In genomic region chr11:125902927-125903752, GRCh38 we compare ENCODE assay signal across 8 cellular contexts. TPM values are rescaled to one million over a fixed set of nuclear protein-coding genes. Genes with fewer than 3 reads are reported as not detected.
DNase-seq lines count a peak whose midpoint lies in the region; ATAC-seq and TF ChIP-seq lines count a peak whose summit lies in the region.

Gene PUS3, minus strand, starts transcription at chr11:125903206. Its CDS starts 6,922 bp downstream, at chr11:125896284.

- CTCF ChIA-PET in SK-N-SH (lab: Yijun Ruan, JAX): interaction anchor here (0.7 to 1.1 kb wide), 6 partner anchors 9 to 316 kb away, joined by 3 to 4 read pairs (median 3); no protein-coding TSS in a partner anchor

- no peaks in the 10 kb centered on the region for H4K20me1 ChIP-seq in SK-N-SH (ENCODE audit: insufficient read depth)

- H3K27ac ChIP-seq in SK-N-SH (ENCODE audit: low read depth in 2 of 2, low read length in 1 of 2): peak within 1 kb of the TSS; percentile 44 to 81; a peak in 3 of 4 replicates
- peak within 1 kb of the TSS; percentile 52 for H3K27ac ChIP-seq in temporal lobe (ENCODE audit: low read depth, low read length)

- POLR2A ChIA-PET in SK-N-SH (lab: Yijun Ruan, JAX): interaction anchor here (0.9 to 1.4 kb wide), 6 partner anchors 9 to 311 kb away, joined by 3 to 11 read pairs (median 4); partner anchors contain the start of genes HYLS1 and STT3A

- DNase-seq in GM06990 (ENCODE audit: extremely low read depth, insufficient read length) (peak; percentile 71), NCI-H1048 (lab: John Stamatoyannopoulos, UW) (peak; percentile 81), SK-N-SH (peak; percentile 90), globus pallidus (ENCODE audit: low spot score) (peak; percentile 86), occipital lobe (lab: John Stamatoyannopoulos, UW) (peak; percentile 84)
- DNase-seq in activated naive CD4-positive, alpha-beta T cell treated with anti-CD3 and anti-CD28 coated beads, Interleukin-2, amount 50 U/mL, for 16 hours: peak; percentile 91

- peaks cover 3% of the 10 kb centered on the region for H3K36me3 ChIP-seq in GM06990 (ENCODE audit: control insufficient read depth, insufficient read depth, low read length)
- peaks cover 0 to 24% of the 10 kb centered on the region in 2 experiments for H3K36me3 ChIP-seq in SK-N-SH (replicated peaks in 1 of 2; ENCODE audit: control insufficient read depth in 1 of 2, insufficient read depth in 2 of 2, low read length in 1 of 2)

- peaks cover 28% of the 10 kb centered on the region for H3K79me2 ChIP-seq in SK-N-SH (ENCODE audit: insufficient read depth)

- no peak for TF ChIP-seq CTCF in GM06990 (IDR thresholded peaks at IDR 0.05; ENCODE audit: insufficient read depth, low read length, poor library complexity, severe bottlenecking)
- TF ChIP-seq CTCF in SK-N-SH (IDR thresholded peaks at IDR 0.05): no peak

- no peak for TF ChIP-seq EP300 in SK-N-SH (IDR thresholded peaks at IDR 0.05; ENCODE audit: borderline replicate concordance in 1 of 2, low read depth in 1 of 2, low read length in 1 of 2)

- H3F3A ChIP-seq in SK-N-SH (replicated peaks; ENCODE audit: insufficient read depth): no peaks in the 10 kb centered on the region

- H3K9me2 ChIP-seq in SK-N-SH: no peaks in the 10 kb centered on the region

- H3K4me2 ChIP-seq in SK-N-SH: peak within 1 kb of the TSS; percentile 91

- ATAC-seq in HG02571 (IDR thresholded peaks at IDR 0.05; ENCODE audit: unreplicated experiment): peak; percentile 97

- H2AFZ ChIP-seq in SK-N-SH (ENCODE audit: low read depth): peak within 1 kb of the TSS; percentile 96

- TF ChIP-seq RAD21 in SK-N-SH (IDR thresholded peaks at IDR 0.05; ENCODE audit: low read length): no peak

- H3K4me3 ChIP-seq in GM06990 (replicated peaks; ENCODE audit: low read depth, low read length): peak within 1 kb of the TSS; percentile 79
- peak within 1 kb of the TSS; percentile 95 to 98 for H3K4me3 ChIP-seq in SK-N-SH (ENCODE audit: low read depth in 2 of 2, low read length in 1 of 2)

- peaks cover 0 to 8% of the 10 kb centered on the region in 2 experiments; a peak in 2 of 4 replicates for H3K4me1 ChIP-seq in SK-N-SH (ENCODE audit: control insufficient read depth in 1 of 2, insufficient read depth in 2 of 2, low read depth in 1 of 2, low read length in 1 of 2)

- 1% methylated on average over 31 of the region's 31 CpGs for WGBS in SK-N-SH (ENCODE audit: low lambda C conversion rate)

- H3K9me3 ChIP-seq in SK-N-SH: no peaks in the 10 kb centered on the region

- H3K27me3 ChIP-seq in GM06990 (replicated peaks; ENCODE audit: control insufficient read depth, insufficient read depth, low read length): no peaks in the 10 kb centered on the region
- peaks cover 12% of the 10 kb centered on the region; the same call in 1 of the 2 replicates for H3K27me3 ChIP-seq in SK-N-SH (ENCODE audit: insufficient read depth)

- peak within 1 kb of the TSS; percentile 67 for H3K9ac ChIP-seq in SK-N-SH

TF ChIP-seq in SK-N-SH, 30 proteins besides CTCF, POLR2A, EP300 and RAD21:
- TF ChIP-seq SIN3A (IDR thresholded peaks at IDR 0.05; ENCODE audit: borderline replicate concordance, low read depth, low read length): peak; percentile 72
- TF ChIP-seq TAF1 (IDR thresholded peaks at IDR 0.05; ENCODE audit: borderline replicate concordance, low read depth, low read length): peak; percentile 70
- no peak for TF ChIP-seq TEAD4 (IDR thresholded peaks at IDR 0.05; ENCODE audit: borderline replicate concordance, insufficient read depth)
- TF ChIP-seq MAX (IDR thresholded peaks at IDR 0.05; ENCODE audit: low read depth): peak; percentile 68; the same call in 1 of the 2 replicates
- peak; percentile 99 for TF ChIP-seq MXI1 (IDR thresholded peaks at IDR 0.05; ENCODE audit: low read depth, low read length)
- TF ChIP-seq GABPA (IDR thresholded peaks at IDR 0.05; ENCODE audit: low read depth): peak; percentile 81
- TF ChIP-seq POLR2AphosphoS5 (IDR thresholded peaks at IDR 0.05; ENCODE audit: low read depth, low read length): peak; percentile 89
- no peak for TF ChIP-seq FOXJ3 (CRISPR knock-in tag; IDR thresholded peaks at IDR 0.05)
- no peak for TF ChIP-seq ZBTB33 (IDR thresholded peaks at IDR 0.05; ENCODE audit: borderline replicate concordance, low read depth)
- TF ChIP-seq FOSL2 (IDR thresholded peaks at IDR 0.05; ENCODE audit: borderline replicate concordance, low read depth): no peak
- TF ChIP-seq REST (IDR thresholded peaks at IDR 0.05; ENCODE audit: low read depth, low read length): peak; percentile 96
- no peak for TF ChIP-seq JUND (IDR thresholded peaks at IDR 0.05)
- peak; percentile 31; the same call in 1 of the 2 replicates for TF ChIP-seq ELF1 (IDR thresholded peaks at IDR 0.05)
- TF ChIP-seq NRF1 (IDR thresholded peaks at IDR 0.05; ENCODE audit: low read depth, low read length): peak; percentile 83
- 0 out of 2 replicates have a peak, but pooled peaks have one; percentile 9 for TF ChIP-seq RCOR1 (IDR thresholded peaks at IDR 0.05; ENCODE audit: low read length)
- peak; percentile 62 for TF ChIP-seq CHD2 (IDR thresholded peaks at IDR 0.05; ENCODE audit: low read length, partially characterized antibody)

RNA-seq across cellular contexts. Expression of gene PUS3, which starts in this region (rescaled TPM):
- 7.0 and 8.3 TPM in 2 replicates for polyA plus RNA-seq in SK-N-SH (2012; rRNA removed)
- 9.7 and 11.4 TPM in 2 replicates for polyA plus RNA-seq in SK-N-SH (2012; cell fraction: cytosol; rRNA removed)
- 3.1 and 5.0 TPM in 2 replicates for polyA plus RNA-seq in SK-N-SH (2012; cell fraction: nucleus; rRNA removed)
- total RNA-seq in occipital lobe (12.0 TPM), temporal lobe (9.3 TPM)

Comparison
In these comparisons a context has a peak if more than half of its experiments do, and no peak if none do; other contexts are left out.
1. Peak in every context shown above with its lines: DNase-seq, ATAC-seq, H3K4me3 ChIP-seq and H3K27ac ChIP-seq.